ENCODE assay signal across 33 cellular contexts in the genomic region with DNA sequence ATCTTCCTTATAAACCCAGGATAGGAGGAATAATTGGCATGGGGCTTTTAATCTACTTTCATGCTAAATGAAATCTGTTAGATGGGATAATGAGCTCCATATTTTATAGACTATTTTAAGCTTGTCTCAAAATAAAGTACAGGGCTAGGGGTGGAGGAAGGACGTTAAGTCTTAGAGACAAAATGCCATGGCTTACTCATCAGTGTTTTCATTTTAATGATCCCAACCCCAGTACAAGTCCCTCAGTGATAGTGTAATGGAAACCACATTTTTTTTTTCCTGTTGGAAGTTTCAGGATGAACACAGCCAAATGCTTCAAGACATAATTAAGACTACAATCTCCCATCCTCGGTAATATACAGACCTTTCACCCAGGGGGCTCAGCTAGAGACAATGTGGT.
DNase-seq lines count a peak whose midpoint lies in the region; ATAC-seq and TF ChIP-seq lines count a peak whose summit lies in the region.
"Had no signal": no experiment of that assay in that cellular context is flagged by ENCODE, and none has a peak within 500 bp of the region (broad histone marks: within the 10 kb centered on the region; RNA-seq: fewer than 3 reads in every experiment).

No MANE protein-coding gene starts in this region.

- H3K27me3 Mint-ChIP-seq in HFFc6 (ENCODE audit: insufficient read depth) (no peaks in the 10 kb centered on the region), chondrocyte (ENCODE audit: low read depth) (no peaks in the 10 kb centered on the region)

- H3K9me3 Mint-ChIP-seq in HFFc6 (no peaks in the 10 kb centered on the region), chondrocyte (ENCODE audit: low read depth) (no peaks in the 10 kb centered on the region)
- H3K9me3 Mint-ChIP-seq: activated CD8-positive, alpha-beta T cell treated with anti-CD3 and anti-CD28 coated beads for 36 hours; stimulated activated naive CD8-positive, alpha-beta T cell treated with anti-CD3 and anti-CD28 coated beads, Interleukin-15, amount 100 ng/mL, for 72 hours had no signal

- H3K27ac ChIP-seq in smooth muscle cell (ENCODE audit: low read depth), result peak overlapping the region; percentile 91
- H3K27ac ChIP-seq: C4-2B, cardiac muscle cell, colonic mucosa, epithelial cell of prostate, left lung, parathyroid adenoma, spleen, VCaP had no signal

- H3K27ac Mint-ChIP-seq in HFFc6 (0 out of 2 replicates have a peak overlapping the region, but pooled peaks have one; percentile 2), chondrocyte (ENCODE audit: unreplicated experiment) (peak overlapping the region; percentile 87)
- H3K27ac Mint-ChIP-seq: activated CD4-positive, alpha-beta T cell treated with anti-CD3 and anti-CD28 coated beads for 36 hours; activated CD8-positive, alpha-beta T cell treated with anti-CD3 and anti-CD28 coated beads for 36 hours; stimulated activated naive CD8-positive, alpha-beta T cell treated with anti-CD3 and anti-CD28 coated beads, Interleukin-15, amount 100 ng/mL, for 72 hours had no signal

- H3F3A ChIP-seq in smooth muscle cell (ENCODE audit: low read depth), result peaks cover 33% of the 10 kb centered on the region

- H3K79me2 ChIP-seq in smooth muscle cell (ENCODE audit: low read depth), result peaks cover 15% of the 10 kb centered on the region
- H3K79me2 ChIP-seq: parathyroid adenoma had no signal

- no peak overlapping the region for H2AFZ ChIP-seq in smooth muscle cell (ENCODE audit: low read depth)
- H2AFZ ChIP-seq: parathyroid adenoma had no signal

- H3K4me1 ChIP-seq in smooth muscle cell (ENCODE audit: low read depth), result peaks cover 7% of the 10 kb centered on the region
- H3K4me1 ChIP-seq: colonic mucosa, left lung, parathyroid adenoma, spleen had no signal

- H3K4me2 ChIP-seq in smooth muscle cell, result peak overlapping the region; percentile 73

- in situ Hi-C loops in G401 (cut with HindIII; ENCODE audit: low sequenced_read_pairs), result no loop called here

- ATAC-seq in GM21447 (IDR thresholded peaks at IDR 0.05; ENCODE audit: unreplicated experiment), result no peak
- ATAC-seq: activated CD4-positive, alpha-beta T cell treated with anti-CD3 and anti-CD28 coated beads for 36 hours; activated CD8-positive, alpha-beta T cell treated with anti-CD3 and anti-CD28 coated beads for 36 hours; K562; left lung; Panc1; stimulated activated naive CD8-positive, alpha-beta T cell treated with anti-CD3 and anti-CD28 coated beads, Interleukin-15, amount 100 ng/mL, for 72 hours had no signal

- H3K9me3 ChIP-seq in smooth muscle cell (replicated peaks; ENCODE audit: low read depth), result no peaks in the 10 kb centered on the region
- H3K9me3 ChIP-seq: colonic mucosa, left lung, spleen had no signal

- peak; percentile 56 for DNase-seq in AG10803 (ENCODE audit: low read depth)
- DNase-seq in HFFc6, result peak; percentile 27
- DNase-seq in chondrocyte (ENCODE audit: low spot score), result no peak
- DNase-seq in smooth muscle cell (lab: John Stamatoyannopoulos, UW; ENCODE audit: unreplicated experiment), result no peak
- DNase-seq in mucosa of gallbladder (ENCODE audit: low spot score), result no peak
- no peak for DNase-seq in G401 (ENCODE audit: low spot score)
- no peak for DNase-seq in NCI-H1436 (lab: John Stamatoyannopoulos, UW)
- DNase-seq: ACHN; activated CD4-positive, alpha-beta T cell treated with anti-CD3 and anti-CD28 coated beads for 36 hours; activated CD8-positive, alpha-beta T cell treated with anti-CD3 and anti-CD28 coated beads for 36 hours; activated naive CD4-positive, alpha-beta T cell treated with anti-CD3 and anti-CD28 coated beads, Interleukin-2, amount 50 U/mL, for 16 hours; amygdala; colonic mucosa; DMS79; effector memory CD4-positive, alpha-beta T cell; left lung; mesendoderm; NCI-H1105; NCI-H1930; SIG-M5; spleen; stimulated activated CD4-positive, alpha-beta T cell treated with anti-CD3 and anti-CD28 coated beads, Interleukin-2, amount 100 ng/mL, for 24 hours; stimulated activated naive CD8-positive, alpha-beta T cell treated with anti-CD3 and anti-CD28 coated beads, Interleukin-15, amount 100 ng/mL, for 72 hours; T1000; trophoblast cell had no signal

- H3K9ac ChIP-seq in smooth muscle cell (ENCODE audit: low read depth), result peak overlapping the region; percentile 54
- H3K9ac ChIP-seq: parathyroid adenoma had no signal

- H4K20me1 ChIP-seq in smooth muscle cell (ENCODE audit: low read depth), result peaks cover 14% of the 10 kb centered on the region

- no peaks in the 10 kb centered on the region for H3K27me3 ChIP-seq in smooth muscle cell (ENCODE audit: low read depth)
- H3K27me3 ChIP-seq: colonic mucosa, left lung, spleen had no signal

- WGBS in smooth muscle cell (ENCODE audit: low lambda C conversion rate), result 30% methylated on average over 2 of the region's 2 CpGs

- H3K4me3 Mint-ChIP-seq in HFFc6 (no peak overlapping the region; the same call in 1 of the 2 replicates), chondrocyte (ENCODE audit: unreplicated experiment) (no peak overlapping the region)
- H3K4me3 Mint-ChIP-seq: activated CD4-positive, alpha-beta T cell treated with anti-CD3 and anti-CD28 coated beads for 36 hours; activated CD8-positive, alpha-beta T cell treated with anti-CD3 and anti-CD28 coated beads for 36 hours; stimulated activated naive CD8-positive, alpha-beta T cell treated with anti-CD3 and anti-CD28 coated beads, Interleukin-15, amount 100 ng/mL, for 72 hours had no signal

- H3K4me3 ChIP-seq in AG10803 (ENCODE audit: low read length), result no peak overlapping the region
- no peak overlapping the region for H3K4me3 ChIP-seq in smooth muscle cell
- H3K4me3 ChIP-seq: cardiac muscle cell, colonic mucosa, K562, left lung, spleen had no signal

- H3K4me1 Mint-ChIP-seq in HFFc6 (ENCODE audit: low read depth), result no peaks in the 10 kb centered on the region
- H3K4me1 Mint-ChIP-seq in chondrocyte (ENCODE audit: low read depth), result no peaks in the 10 kb centered on the region
- H3K4me1 Mint-ChIP-seq: activated CD4-positive, alpha-beta T cell treated with anti-CD3 and anti-CD28 coated beads for 36 hours; stimulated activated naive CD8-positive, alpha-beta T cell treated with anti-CD3 and anti-CD28 coated beads, Interleukin-15, amount 100 ng/mL, for 72 hours had no signal

- no peak for TF ChIP-seq CTCF in AG10803 (conservative IDR thresholded peaks at IDR 0.05; ENCODE audit: low read length)
- TF ChIP-seq CTCF in HFFc6 (IDR thresholded peaks at IDR 0.05), result no peak
- TF ChIP-seq CTCF in chondrocyte (IDR thresholded peaks at IDR 0.05), result no peak
- no peak for TF ChIP-seq CTCF in smooth muscle cell (IDR thresholded peaks at IDR 0.05; ENCODE audit: borderline replicate concordance, insufficient read depth, poor library complexity, severe bottlenecking)

- no peaks in the 10 kb centered on the region for H3K36me3 ChIP-seq in smooth muscle cell (ENCODE audit: low read depth)
- H3K36me3 ChIP-seq: cardiac muscle cell, colonic mucosa, left lung, spleen had no signal

- H3K36me3 Mint-ChIP-seq in HFFc6 (ENCODE audit: low read depth) (no peaks in the 10 kb centered on the region), chondrocyte (ENCODE audit: low read depth) (no peaks in the 10 kb centered on the region)

Comparison
In these comparisons a context has a peak if more than half of its experiments do, and no peak if none do; other contexts are left out.
1. DNase-seq: peak in AG10803 (single experiment) and HFFc6 (single experiment); none in chondrocyte (single experiment), smooth muscle cell (single experiment), mucosa of gallbladder (single experiment), G401 (single experiment) and NCI-H1436 (single experiment).